In the genomic region with DNA sequence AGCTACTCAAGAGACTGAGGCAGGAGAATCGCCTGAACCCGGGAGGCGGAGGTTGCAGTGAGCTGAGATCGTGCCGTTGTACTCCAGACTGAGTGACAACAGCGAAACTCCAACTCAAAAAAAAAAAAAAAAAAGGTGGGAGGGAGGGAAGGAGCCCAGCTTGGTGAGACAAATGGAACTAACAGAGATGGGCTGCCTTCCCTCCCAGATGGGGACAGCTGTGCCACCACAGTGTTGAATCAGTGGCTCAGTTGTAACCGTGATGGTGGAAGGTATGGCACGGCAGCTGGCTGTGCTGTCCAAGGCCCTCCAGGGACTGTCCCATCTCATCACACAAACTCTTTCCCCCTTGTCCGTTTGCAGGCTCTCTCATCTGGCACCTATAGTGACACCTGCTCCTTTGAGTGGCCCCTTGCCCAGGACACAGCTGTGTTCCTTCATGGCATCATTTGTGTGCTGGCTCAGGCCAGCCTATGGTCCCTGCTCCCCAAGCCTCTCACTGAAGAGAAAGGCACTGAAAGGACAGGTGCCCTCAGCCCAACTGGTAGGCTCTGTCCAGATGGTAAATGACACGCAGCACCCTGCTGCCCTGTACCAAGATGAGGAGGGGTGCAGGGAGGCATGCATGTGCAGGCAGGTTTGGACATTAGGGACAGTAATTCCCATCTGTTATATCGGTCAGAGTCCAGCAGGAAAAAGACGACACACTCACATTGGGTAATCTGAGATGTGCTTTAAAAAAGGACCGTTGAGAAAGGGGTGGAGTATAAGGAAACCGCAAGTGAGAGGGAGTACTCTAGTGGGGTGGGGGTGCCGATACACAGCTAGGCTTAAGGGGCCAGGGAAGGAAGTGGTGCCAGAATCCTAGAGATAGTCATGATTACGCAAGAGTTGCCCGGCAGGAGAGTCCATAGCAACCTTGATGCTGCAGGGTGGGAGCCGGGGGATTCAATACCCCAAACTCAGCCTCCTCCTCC, we compare ENCODE assay signal across 10 cellular contexts. TPM values are rescaled to one million over a fixed set of nuclear protein-coding genes. Genes with fewer than 3 reads are reported as not detected.
A peak's percentile ranks its signal among the peaks of the same experiment; 100 is the strongest.
DNase-seq lines count a peak whose midpoint lies in the region; ATAC-seq and TF ChIP-seq lines count a peak whose summit lies in the region.
"Had no signal": no experiment of that assay in that cellular context is flagged by ENCODE, and none has a peak within 500 bp of the region (broad histone marks: within the 10 kb centered on the region; RNA-seq: fewer than 3 reads in every experiment).

No MANE protein-coding gene starts in this region.

- no peaks in the 10 kb centered on the region for H3K27me3 Mint-ChIP-seq in activated CD4-positive, alpha-beta T cell treated with anti-CD3 and anti-CD28 coated beads, Interleukin-2, amount 10 ng/mL, durations not matched to agents 24 days and 14 days

- POLR2A ChIA-PET in GM10248 (lab: Yijun Ruan, JAX): no interaction called here

- peak overlapping the region; percentile 78 for H3K4me3 Mint-ChIP-seq in activated CD4-positive, alpha-beta T cell treated with anti-CD3 and anti-CD28 coated beads, Interleukin-2, amount 10 ng/mL, durations not matched to agents 24 days and 14 days

- H3K27me3 ChIP-seq in spleen (replicated peaks in 1 of 7): no peaks in the 10 kb centered on the region
- H3K27me3 ChIP-seq: BE2C had no signal

- peak; percentile 60 for DNase-seq in activated CD4-positive, alpha-beta T cell treated with anti-CD3 and anti-CD28 coated beads, Interleukin-2, amount 10 ng/mL, durations not matched to agents 24 days and 14 days
- DNase-seq in activated CD4-positive, alpha-beta T cell treated with anti-CD3 and anti-CD28 coated beads, Interleukin-2, amount 50 U/mL, for 4 hours: no peak
- DNase-seq in SKM-1 (lab: John Stamatoyannopoulos, UW; ENCODE audit: unreplicated experiment): peak; percentile 95
- DNase-seq in fibroblast of the aortic adventitia (ENCODE audit: low read depth): peak; percentile 79
- DNase-seq in spleen: no peak
- DNase-seq in NCI-H1048 (lab: John Stamatoyannopoulos, UW): no peak
- no peak for DNase-seq in GM10248 (ENCODE audit: extremely low spot score)
- DNase-seq: BE2C had no signal

- CTCF ChIA-PET in GM10248 (lab: Yijun Ruan, JAX): interaction anchor here (0.6 to 1.6 kb wide), 4 partner anchors 10 to 49 kb away, joined by 3 to 4 read pairs (median 3); no protein-coding TSS in a partner anchor

- 36 to 43% (median 39%) methylated on average over 18 of the region's 18 CpGs for WGBS in spleen, 5 donors

- H3K36me3 Mint-ChIP-seq in activated CD4-positive, alpha-beta T cell treated with anti-CD3 and anti-CD28 coated beads, Interleukin-2, amount 10 ng/mL, durations not matched to agents 24 days and 14 days (ENCODE audit: low read depth): peaks cover 47% of the 10 kb centered on the region

- TF ChIP-seq CTCF in fibroblast of the aortic adventitia (IDR thresholded peaks at IDR 0.05; ENCODE audit: insufficient read depth, low read length) (no peak), spleen (IDR thresholded peaks at IDR 0.05 in 8 of 11, conservative IDR thresholded peaks at IDR 0.05 in 3 of 11) (no peak), GM10248 (IDR thresholded peaks at IDR 0.05; ENCODE audit: control extremely low read depth, extremely low read depth, low read depth, missing control alignments) (no peak)

- no peak for TF ChIP-seq POLR2A in spleen (IDR thresholded peaks at IDR 0.05)

- H3K4me3 ChIP-seq in fibroblast of the aortic adventitia (ENCODE audit: low read depth, low read length): no peak overlapping the region
- no peak overlapping the region for H3K4me3 ChIP-seq in spleen

- peaks cover 74% of the 10 kb centered on the region for H3K4me1 Mint-ChIP-seq in activated CD4-positive, alpha-beta T cell treated with anti-CD3 and anti-CD28 coated beads, Interleukin-2, amount 10 ng/mL, durations not matched to agents 24 days and 14 days

- H3K27ac Mint-ChIP-seq in activated CD4-positive, alpha-beta T cell treated with anti-CD3 and anti-CD28 coated beads, Interleukin-2, amount 10 ng/mL, durations not matched to agents 24 days and 14 days: peak overlapping the region; percentile 88

- no peaks in the 10 kb centered on the region for H3K9me3 Mint-ChIP-seq in activated CD4-positive, alpha-beta T cell treated with anti-CD3 and anti-CD28 coated beads, Interleukin-2, amount 10 ng/mL, durations not matched to agents 24 days and 14 days

- H3K9me3 ChIP-seq in spleen: no peaks in the 10 kb centered on the region
- H3K9me3 ChIP-seq: BE2C had no signal

- H3K36me3 ChIP-seq in spleen: peaks cover 0 to 57% (median 34%) of the 10 kb centered on the region in 6 donors
- H3K36me3 ChIP-seq: BE2C had no signal

- H3K27ac ChIP-seq in spleen: peak overlapping the region in 7 of 8 donors; percentile 8 to 84 (median 69)

- peaks cover 24 to 100% (median 78%) of the 10 kb centered on the region in 6 donors for H3K4me1 ChIP-seq in spleen
- H3K4me1 ChIP-seq: BE2C had no signal

- ATAC-seq in GM18517 (IDR thresholded peaks at IDR 0.05; ENCODE audit: unreplicated experiment): no peak

- intact Hi-C loops in activated CD4-positive, alpha-beta T cell treated with anti-CD3 and anti-CD28 coated beads, Interleukin-2, amount 10 ng/mL, durations not matched to agents 24 days and 14 days (cut with micrococcal nuclease): no loop called here
- intact Hi-C loops in spleen (cut with DNase I; ENCODE audit: low total_unique reads): no loop called here

RNA-seq across cellular contexts. Expression of a gene that starts 4.3 kb away (rescaled TPM):
- total RNA-seq in activated CD4-positive, alpha-beta T cell treated with anti-CD3 and anti-CD28 coated beads, Interleukin-2, amount 10 ng/mL, durations not matched to agents 24 days and 14 days: 0.37 and 0.38 TPM in 2 replicates
- not detected in 2 replicates for total RNA-seq in fibroblast of the aortic adventitia (ENCODE audit: low replicate concordance)
- under 1 TPM in 1 of 7 donors, not detected in 6; 0.24 TPM for total RNA-seq in spleen
- polyA plus RNA-seq in spleen: under 1 TPM in 1 of 3 donors, not detected in 2; 0.03 TPM
- polyA plus RNA-seq: neural cell had no signal

RNA-seq across cellular contexts. Expression of a gene that starts 7.5 kb away (rescaled TPM):
- 198 and 201 TPM in 2 replicates for total RNA-seq in activated CD4-positive, alpha-beta T cell treated with anti-CD3 and anti-CD28 coated beads, Interleukin-2, amount 10 ng/mL, durations not matched to agents 24 days and 14 days
- total RNA-seq in fibroblast of the aortic adventitia (ENCODE audit: low replicate concordance): 15.0 and 42.1 TPM in 2 replicates
- 100 to 1,000 TPM in 6 of 7 donors, 10 to 100 TPM in 1; 99.7 to 166 (median 130) TPM for total RNA-seq in spleen
- 10 to 100 TPM; 24.2 to 49.8 (median 43.6) TPM for polyA plus RNA-seq in spleen

RNA-seq across cellular contexts. Expression of a gene that starts 12.6 kb away (rescaled TPM):
- total RNA-seq in activated CD4-positive, alpha-beta T cell treated with anti-CD3 and anti-CD28 coated beads, Interleukin-2, amount 10 ng/mL, durations not matched to agents 24 days and 14 days: 1.6 and 1.7 TPM in 2 replicates
- total RNA-seq in fibroblast of the aortic adventitia (ENCODE audit: low replicate concordance): 0.36 and 1.1 TPM in 2 replicates
- 10 to 100 TPM; 11.3 to 52.3 (median 20.8) TPM for total RNA-seq in spleen
- polyA plus RNA-seq in spleen: 10 to 100 TPM; 14.1 to 18.4 (median 17.7) TPM
- polyA plus RNA-seq: neural cell had no signal

RNA-seq across cellular contexts. Expression of a gene that starts 35.8 kb away (rescaled TPM):
- total RNA-seq in activated CD4-positive, alpha-beta T cell treated with anti-CD3 and anti-CD28 coated beads, Interleukin-2, amount 10 ng/mL, durations not matched to agents 24 days and 14 days: 34.2 and 38.6 TPM in 2 replicates
- total RNA-seq in fibroblast of the aortic adventitia (ENCODE audit: low replicate concordance) (4.7 and 9.9 TPM in 2 replicates), spleen (10 to 100 TPM in 1 of 7 donors, 1 to 10 TPM in 6; 4.0 to 10.8 (median 7.8) TPM)
- polyA plus RNA-seq in spleen: 1 to 10 TPM; 1.3 to 7.1 (median 4.5) TPM

Comparison
In these comparisons a context has a peak if more than half of its experiments do, and no peak if none do; other contexts are left out.
1. DNase-seq: peak in activated CD4-positive, alpha-beta T cell treated with anti-CD3 and anti-CD28 coated beads, Interleukin-2, amount 10 ng/mL, durations not matched to agents 24 days and 14 days (single experiment), SKM-1 (single experiment) and fibroblast of the aortic adventitia (single experiment); none in activated CD4-positive, alpha-beta T cell treated with anti-CD3 and anti-CD28 coated beads, Interleukin-2, amount 50 U/mL, for 4 hours (0 of 2), spleen (single experiment), NCI-H1048 (single experiment) and GM10248 (single experiment).